In the genomic region with DNA sequence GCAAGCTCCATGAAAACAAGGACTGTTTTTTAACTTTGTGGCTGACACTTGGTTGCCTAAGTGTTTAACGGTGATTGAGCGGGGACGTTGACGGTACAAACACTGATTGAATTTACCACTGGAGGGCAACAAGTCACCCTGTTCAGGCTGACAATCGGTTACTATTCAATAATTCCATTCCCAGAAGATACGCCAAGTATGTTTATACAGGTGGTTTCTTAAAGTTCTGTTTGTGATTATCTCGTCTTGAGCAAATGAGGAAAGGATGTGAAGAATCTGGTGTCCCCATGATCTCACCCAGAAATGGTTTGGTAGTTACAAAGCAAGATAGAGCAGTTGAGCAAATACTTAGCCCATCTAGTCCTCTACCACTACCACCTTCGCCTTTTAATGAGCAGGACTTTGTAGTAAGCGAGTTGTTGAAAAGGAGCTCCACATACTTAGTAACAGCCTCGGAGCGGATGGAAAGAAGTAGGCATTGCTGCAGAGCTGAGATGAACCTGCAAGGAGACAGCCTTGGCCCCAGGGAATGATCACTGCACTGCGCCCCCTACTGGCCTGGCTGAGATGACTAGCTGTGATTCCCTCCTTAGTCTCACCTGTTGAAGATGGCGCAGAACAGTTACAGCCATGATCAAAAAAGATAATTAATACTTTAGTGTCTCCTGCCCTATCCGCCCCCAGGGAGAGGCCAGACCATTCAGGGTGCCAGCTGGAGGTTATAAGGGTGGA, we compare ENCODE assay signal across 1 cellular context.
TF ChIP-seq lines count a peak whose summit lies in the region.

No MANE protein-coding gene starts in this region.

TF ChIP-seq in K562, 482 proteins besides CTCF, POLR2A, EP300 and RAD21 (continued from another document and continues in another):
- TF ChIP-seq, protein P1, sequence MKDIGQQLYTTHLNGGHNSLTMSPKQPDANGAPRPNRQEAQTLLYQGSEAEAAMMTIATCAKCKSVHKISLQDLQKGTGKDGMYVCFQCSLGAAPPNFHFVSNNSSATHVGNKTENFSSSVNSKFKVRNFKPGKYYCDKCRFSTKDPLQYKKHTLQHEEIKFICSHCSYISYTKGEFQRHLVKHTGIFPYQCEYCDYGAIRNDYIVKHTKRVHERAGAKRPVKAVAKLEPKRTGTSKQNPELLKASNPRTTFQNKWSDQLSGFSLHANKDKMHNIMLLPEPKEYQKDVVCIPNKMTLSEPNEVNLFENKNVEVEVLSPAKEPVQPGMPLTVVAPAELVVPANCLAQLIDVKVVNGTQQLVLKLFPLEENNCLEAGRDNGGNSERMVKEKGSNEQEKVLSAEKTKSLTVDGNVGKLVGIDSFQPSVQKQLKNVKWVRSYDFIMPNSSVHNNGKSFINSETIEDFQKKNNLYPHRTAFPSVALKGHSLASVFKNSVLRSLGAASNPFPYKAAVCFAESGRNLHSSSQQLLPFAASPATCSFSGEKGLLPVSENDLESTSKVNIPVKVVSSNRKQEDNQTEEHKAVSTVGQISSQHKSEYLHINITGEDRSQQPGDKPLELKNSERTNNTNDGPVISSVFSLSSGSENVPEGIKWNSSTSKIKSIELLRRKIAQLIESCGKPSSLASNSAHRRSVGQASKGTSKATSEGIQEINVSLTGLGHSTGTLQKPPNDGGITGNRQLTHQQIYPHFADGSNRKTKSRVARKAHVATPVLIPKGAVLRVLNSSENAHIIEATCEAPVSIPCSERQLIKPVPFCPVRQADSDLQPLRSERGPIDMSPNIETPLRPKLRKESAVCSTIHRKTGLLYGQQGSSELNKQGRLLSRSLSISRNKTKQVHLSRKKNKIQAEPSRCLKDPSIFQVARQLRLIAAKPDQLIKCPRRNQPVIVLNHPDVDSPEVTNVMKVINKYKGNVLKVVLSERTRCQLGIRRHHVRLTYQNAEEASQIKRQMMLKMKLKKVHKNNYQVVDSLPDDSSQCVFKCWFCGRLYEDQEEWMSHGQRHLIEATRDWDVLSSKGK (CRISPR knock-in tag; IDR thresholded peaks at IDR 0.05), result no peak
- no peak for TF ChIP-seq ARID1B (IDR thresholded peaks at IDR 0.05)
- TF ChIP-seq, protein P2, sequence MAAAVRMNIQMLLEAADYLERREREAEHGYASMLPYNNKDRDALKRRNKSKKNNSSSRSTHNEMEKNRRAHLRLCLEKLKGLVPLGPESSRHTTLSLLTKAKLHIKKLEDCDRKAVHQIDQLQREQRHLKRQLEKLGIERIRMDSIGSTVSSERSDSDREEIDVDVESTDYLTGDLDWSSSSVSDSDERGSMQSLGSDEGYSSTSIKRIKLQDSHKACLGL (CRISPR knock-in tag; IDR thresholded peaks at IDR 0.05; ENCODE audit: borderline replicate concordance, poor library complexity, severe bottlenecking), result no peak
- TF ChIP-seq ZNF444 (CRISPR knock-in tag; IDR thresholded peaks at IDR 0.05), result no peak
- TF ChIP-seq, protein P3, sequence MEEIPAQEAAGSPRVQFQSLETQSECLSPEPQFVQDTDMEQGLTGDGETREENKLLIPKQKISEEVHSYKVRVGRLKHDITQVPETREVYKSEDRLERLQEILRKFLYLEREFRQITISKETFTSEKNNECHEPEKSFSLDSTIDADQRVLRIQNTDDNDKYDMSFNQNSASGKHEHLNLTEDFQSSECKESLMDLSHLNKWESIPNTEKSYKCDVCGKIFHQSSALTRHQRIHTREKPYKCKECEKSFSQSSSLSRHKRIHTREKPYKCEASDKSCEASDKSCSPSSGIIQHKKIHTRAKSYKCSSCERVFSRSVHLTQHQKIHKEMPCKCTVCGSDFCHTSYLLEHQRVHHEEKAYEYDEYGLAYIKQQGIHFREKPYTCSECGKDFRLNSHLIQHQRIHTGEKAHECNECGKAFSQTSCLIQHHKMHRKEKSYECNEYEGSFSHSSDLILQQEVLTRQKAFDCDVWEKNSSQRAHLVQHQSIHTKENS (CRISPR knock-in tag; IDR thresholded peaks at IDR 0.05), result no peak
- no peak for TF ChIP-seq CAMTA2 (CRISPR knock-in tag; conservative IDR thresholded peaks at IDR 0.05)
- TF ChIP-seq NFRKB (IDR thresholded peaks at IDR 0.05; ENCODE audit: low read depth), result no peak
- no peak for TF ChIP-seq ZKSCAN3 (CRISPR knock-in tag; IDR thresholded peaks at IDR 0.05)
- TF ChIP-seq, protein P4, sequence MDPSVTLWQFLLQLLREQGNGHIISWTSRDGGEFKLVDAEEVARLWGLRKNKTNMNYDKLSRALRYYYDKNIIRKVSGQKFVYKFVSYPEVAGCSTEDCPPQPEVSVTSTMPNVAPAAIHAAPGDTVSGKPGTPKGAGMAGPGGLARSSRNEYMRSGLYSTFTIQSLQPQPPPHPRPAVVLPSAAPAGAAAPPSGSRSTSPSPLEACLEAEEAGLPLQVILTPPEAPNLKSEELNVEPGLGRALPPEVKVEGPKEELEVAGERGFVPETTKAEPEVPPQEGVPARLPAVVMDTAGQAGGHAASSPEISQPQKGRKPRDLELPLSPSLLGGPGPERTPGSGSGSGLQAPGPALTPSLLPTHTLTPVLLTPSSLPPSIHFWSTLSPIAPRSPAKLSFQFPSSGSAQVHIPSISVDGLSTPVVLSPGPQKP (CRISPR knock-in tag; IDR thresholded peaks at IDR 0.05), result no peak
- TF ChIP-seq TCF7L2 (IDR thresholded peaks at IDR 0.05; ENCODE audit: low read depth, low read length), result no peak
- TF ChIP-seq, protein P5, sequence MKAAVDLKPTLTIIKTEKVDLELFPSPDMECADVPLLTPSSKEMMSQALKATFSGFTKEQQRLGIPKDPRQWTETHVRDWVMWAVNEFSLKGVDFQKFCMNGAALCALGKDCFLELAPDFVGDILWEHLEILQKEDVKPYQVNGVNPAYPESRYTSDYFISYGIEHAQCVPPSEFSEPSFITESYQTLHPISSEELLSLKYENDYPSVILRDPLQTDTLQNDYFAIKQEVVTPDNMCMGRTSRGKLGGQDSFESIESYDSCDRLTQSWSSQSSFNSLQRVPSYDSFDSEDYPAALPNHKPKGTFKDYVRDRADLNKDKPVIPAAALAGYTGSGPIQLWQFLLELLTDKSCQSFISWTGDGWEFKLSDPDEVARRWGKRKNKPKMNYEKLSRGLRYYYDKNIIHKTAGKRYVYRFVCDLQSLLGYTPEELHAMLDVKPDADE (conservative IDR thresholded peaks at IDR 0.05; ENCODE audit: control insufficient read depth, low read depth, low read length), result no peak
- TF ChIP-seq GABPB1 (CRISPR knock-in tag; IDR thresholded peaks at IDR 0.05), result 0 out of 2 replicates have a peak, but pooled peaks have one; percentile 34
- TF ChIP-seq, protein P6, sequence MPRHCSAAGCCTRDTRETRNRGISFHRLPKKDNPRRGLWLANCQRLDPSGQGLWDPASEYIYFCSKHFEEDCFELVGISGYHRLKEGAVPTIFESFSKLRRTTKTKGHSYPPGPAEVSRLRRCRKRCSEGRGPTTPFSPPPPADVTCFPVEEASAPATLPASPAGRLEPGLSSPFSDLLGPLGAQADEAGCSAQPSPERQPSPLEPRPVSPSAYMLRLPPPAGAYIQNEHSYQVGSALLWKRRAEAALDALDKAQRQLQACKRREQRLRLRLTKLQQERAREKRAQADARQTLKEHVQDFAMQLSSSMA (CRISPR knock-in tag; IDR thresholded peaks at IDR 0.05), result no peak
- TF ChIP-seq FOXA3 (CRISPR knock-in tag; conservative IDR thresholded peaks at IDR 0.05 in 1 of 2, IDR thresholded peaks at IDR 0.05 in 1 of 2), result 0 out of 4 replicates have a peak, but pooled peaks have one; percentile 9 to 35
- TF ChIP-seq FOXK1 (CRISPR knock-in tag; IDR thresholded peaks at IDR 0.05; ENCODE audit: borderline replicate concordance), result no peak
- TF ChIP-seq, protein P7, sequence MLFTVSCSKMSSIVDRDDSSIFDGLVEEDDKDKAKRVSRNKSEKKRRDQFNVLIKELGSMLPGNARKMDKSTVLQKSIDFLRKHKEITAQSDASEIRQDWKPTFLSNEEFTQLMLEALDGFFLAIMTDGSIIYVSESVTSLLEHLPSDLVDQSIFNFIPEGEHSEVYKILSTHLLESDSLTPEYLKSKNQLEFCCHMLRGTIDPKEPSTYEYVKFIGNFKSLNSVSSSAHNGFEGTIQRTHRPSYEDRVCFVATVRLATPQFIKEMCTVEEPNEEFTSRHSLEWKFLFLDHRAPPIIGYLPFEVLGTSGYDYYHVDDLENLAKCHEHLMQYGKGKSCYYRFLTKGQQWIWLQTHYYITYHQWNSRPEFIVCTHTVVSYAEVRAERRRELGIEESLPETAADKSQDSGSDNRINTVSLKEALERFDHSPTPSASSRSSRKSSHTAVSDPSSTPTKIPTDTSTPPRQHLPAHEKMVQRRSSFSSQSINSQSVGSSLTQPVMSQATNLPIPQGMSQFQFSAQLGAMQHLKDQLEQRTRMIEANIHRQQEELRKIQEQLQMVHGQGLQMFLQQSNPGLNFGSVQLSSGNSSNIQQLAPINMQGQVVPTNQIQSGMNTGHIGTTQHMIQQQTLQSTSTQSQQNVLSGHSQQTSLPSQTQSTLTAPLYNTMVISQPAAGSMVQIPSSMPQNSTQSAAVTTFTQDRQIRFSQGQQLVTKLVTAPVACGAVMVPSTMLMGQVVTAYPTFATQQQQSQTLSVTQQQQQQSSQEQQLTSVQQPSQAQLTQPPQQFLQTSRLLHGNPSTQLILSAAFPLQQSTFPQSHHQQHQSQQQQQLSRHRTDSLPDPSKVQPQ (CRISPR knock-in tag; IDR thresholded peaks at IDR 0.05; ENCODE audit: borderline replicate concordance), result no peak
- no peak for TF ChIP-seq ZBED1 (IDR thresholded peaks at IDR 0.05)
- no peak for TF ChIP-seq RBM14 (IDR thresholded peaks at IDR 0.05; ENCODE audit: borderline replicate concordance, insufficient read depth, low read depth, low read length)
- TF ChIP-seq, protein P8, sequence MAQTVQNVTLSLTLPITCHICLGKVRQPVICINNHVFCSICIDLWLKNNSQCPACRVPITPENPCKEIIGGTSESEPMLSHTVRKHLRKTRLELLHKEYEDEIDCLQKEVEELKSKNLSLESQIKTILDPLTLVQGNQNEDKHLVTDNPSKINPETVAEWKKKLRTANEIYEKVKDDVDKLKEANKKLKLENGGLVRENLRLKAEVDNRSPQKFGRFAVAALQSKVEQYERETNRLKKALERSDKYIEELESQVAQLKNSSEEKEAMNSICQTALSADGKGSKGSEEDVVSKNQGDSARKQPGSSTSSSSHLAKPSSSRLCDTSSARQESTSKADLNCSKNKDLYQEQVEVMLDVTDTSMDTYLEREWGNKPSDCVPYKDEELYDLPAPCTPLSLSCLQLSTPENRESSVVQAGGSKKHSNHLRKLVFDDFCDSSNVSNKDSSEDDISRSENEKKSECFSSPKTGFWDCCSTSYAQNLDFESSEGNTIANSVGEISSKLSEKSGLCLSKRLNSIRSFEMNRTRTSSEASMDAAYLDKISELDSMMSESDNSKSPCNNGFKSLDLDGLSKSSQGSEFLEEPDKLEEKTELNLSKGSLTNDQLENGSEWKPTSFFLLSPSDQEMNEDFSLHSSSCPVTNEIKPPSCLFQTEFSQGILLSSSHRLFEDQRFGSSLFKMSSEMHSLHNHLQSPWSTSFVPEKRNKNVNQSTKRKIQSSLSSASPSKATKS (CRISPR knock-in tag; IDR thresholded peaks at IDR 0.05), result no peak
- TF ChIP-seq, protein P9, sequence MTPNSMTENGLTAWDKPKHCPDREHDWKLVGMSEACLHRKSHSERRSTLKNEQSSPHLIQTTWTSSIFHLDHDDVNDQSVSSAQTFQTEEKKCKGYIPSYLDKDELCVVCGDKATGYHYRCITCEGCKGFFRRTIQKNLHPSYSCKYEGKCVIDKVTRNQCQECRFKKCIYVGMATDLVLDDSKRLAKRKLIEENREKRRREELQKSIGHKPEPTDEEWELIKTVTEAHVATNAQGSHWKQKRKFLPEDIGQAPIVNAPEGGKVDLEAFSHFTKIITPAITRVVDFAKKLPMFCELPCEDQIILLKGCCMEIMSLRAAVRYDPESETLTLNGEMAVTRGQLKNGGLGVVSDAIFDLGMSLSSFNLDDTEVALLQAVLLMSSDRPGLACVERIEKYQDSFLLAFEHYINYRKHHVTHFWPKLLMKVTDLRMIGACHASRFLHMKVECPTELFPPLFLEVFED (CRISPR knock-in tag; conservative IDR thresholded peaks at IDR 0.05), result no peak
- 0 out of 3 replicates have a peak, but pooled peaks of 1 of the 2 experiments have one; percentile 38 for TF ChIP-seq CBX3 (IDR thresholded peaks at IDR 0.05; ENCODE audit: borderline replicate concordance in 1 of 2, low read length in 2 of 2)
- TF ChIP-seq, protein P10, sequence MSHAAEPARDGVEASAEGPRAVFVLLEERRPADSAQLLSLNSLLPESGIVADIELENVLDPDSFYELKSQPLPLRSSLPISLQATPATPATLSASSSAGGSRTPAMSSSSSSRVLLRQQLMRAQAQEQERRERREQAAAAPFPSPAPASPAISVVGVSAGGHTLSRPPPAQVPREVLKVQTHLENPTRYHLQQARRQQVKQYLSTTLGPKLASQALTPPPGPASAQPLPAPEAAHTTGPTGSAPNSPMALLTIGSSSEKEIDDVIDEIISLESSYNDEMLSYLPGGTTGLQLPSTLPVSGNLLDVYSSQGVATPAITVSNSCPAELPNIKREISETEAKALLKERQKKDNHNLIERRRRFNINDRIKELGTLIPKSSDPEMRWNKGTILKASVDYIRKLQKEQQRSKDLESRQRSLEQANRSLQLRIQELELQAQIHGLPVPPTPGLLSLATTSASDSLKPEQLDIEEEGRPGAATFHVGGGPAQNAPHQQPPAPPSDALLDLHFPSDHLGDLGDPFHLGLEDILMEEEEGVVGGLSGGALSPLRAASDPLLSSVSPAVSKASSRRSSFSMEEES (CRISPR knock-in tag; IDR thresholded peaks at IDR 0.05), result no peak
- TF ChIP-seq CREM (IDR thresholded peaks at IDR 0.05; ENCODE audit: low read depth), result peak; percentile 59
- no peak for TF ChIP-seq ILK (tag; IDR thresholded peaks at IDR 0.05; ENCODE audit: borderline replicate concordance, low read depth)
- TF ChIP-seq, protein P11, sequence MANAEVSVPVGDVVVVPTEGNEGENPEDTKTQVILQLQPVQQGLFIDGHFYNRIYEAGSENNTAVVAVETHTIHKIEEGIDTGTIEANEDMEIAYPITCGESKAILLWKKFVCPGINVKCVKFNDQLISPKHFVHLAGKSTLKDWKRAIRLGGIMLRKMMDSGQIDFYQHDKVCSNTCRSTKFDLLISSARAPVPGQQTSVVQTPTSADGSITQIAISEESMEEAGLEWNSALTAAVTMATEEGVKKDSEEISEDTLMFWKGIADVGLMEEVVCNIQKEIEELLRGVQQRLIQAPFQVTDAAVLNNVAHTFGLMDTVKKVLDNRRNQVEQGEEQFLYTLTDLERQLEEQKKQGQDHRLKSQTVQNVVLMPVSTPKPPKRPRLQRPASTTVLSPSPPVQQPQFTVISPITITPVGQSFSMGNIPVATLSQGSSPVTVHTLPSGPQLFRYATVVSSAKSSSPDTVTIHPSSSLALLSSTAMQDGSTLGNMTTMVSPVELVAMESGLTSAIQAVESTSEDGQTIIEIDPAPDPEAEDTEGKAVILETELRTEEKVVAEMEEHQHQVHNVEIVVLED (CRISPR knock-in tag; IDR thresholded peaks at IDR 0.05), result no peak
- no peak for TF ChIP-seq TGIF2 (CRISPR knock-in tag; IDR thresholded peaks at IDR 0.05)
- TF ChIP-seq DIDO1 (tag; IDR thresholded peaks at IDR 0.05; ENCODE audit: low read depth), result no peak
- no peak for TF ChIP-seq SAP30 (IDR thresholded peaks at IDR 0.05; ENCODE audit: borderline replicate concordance, insufficient read depth, low read depth, low read length, poor library complexity, severe bottlenecking)
- TF ChIP-seq PHTF2 (CRISPR knock-in tag; IDR thresholded peaks at IDR 0.05), result no peak
- peak; percentile 9; the same call in 1 of the 2 replicates for TF ChIP-seq STAG1 (CRISPR knock-in tag; IDR thresholded peaks at IDR 0.05; ENCODE audit: borderline replicate concordance)
- TF ChIP-seq MTA1 (IDR thresholded peaks at IDR 0.05; ENCODE audit: borderline replicate concordance), result no peak; the same call in 1 of the 2 replicates
- TF ChIP-seq FIP1L1 (IDR thresholded peaks at IDR 0.05; ENCODE audit: low read depth, low read length, poor library complexity, severe bottlenecking), result no peak
- no peak for TF ChIP-seq HMGN3 (IDR thresholded peaks at IDR 0.05; ENCODE audit: borderline replicate concordance, extremely low read depth, insufficient read length, low read depth, low read length)
- no peak for TF ChIP-seq ZNF175 (CRISPR knock-in tag; IDR thresholded peaks at IDR 0.05; ENCODE audit: low read depth)
